13 cellular contexts compared by ENCODE assay signal in the genomic region with DNA sequence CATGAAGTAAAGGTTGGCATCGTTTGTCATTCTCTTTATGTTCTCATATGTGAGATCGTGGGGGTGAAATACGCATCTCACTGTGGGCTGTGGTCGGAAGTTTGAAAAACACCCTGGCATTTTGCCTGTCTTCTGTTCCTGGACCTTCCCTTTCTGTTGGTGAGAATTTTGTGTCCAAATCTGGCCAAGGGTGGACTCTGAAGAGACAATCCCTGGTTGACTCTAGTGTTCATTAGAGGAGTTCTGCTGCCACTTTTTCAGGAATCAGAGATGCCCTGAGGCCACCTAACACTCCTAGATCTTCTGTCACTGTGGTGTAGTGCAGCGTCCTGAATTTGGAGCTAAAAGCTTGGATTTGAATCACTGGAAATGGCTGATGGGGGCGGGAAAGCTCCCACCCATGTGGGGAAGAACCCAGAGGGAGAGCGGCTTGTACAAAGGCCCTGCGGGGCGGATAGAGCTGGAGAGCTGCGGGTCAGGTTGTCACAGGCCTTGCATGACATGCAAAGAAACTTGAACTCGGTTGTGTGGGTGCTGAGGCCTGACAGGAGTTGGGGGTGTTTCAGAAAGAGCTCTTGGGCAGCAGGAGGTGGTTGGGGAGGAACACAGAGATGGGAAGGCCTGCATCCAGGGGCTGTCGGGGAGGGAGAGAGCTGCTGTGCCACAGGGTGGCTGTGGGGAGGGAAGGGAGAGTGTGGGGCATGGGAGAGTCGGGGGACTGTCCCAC. TPM values are rescaled to one million over a fixed set of nuclear protein-coding genes. Genes with fewer than 3 reads are reported as not detected.
DNase-seq lines count a peak whose midpoint lies in the region; ATAC-seq, FAIRE-seq and TF ChIP-seq lines count a peak whose summit lies in the region.
"Had no signal": no experiment of that assay in that cellular context is flagged by ENCODE, and none has a peak within 500 bp of the region (broad histone marks: within the 10 kb centered on the region; RNA-seq: fewer than 3 reads in every experiment).

No MANE protein-coding gene starts in this region.

- peaks cover 6% of the 10 kb centered on the region for H3K27me3 Mint-ChIP-seq in GM23338 (ENCODE audit: insufficient read depth, low read depth, poor library complexity)
- H3K27me3 Mint-ChIP-seq in astrocyte (ENCODE audit: low read depth, unreplicated experiment): peaks cover 2% of the 10 kb centered on the region
- H3K27me3 Mint-ChIP-seq: activated naive CD8-positive, alpha-beta T cell had no signal

- FAIRE-seq in astrocyte (lab: Jason Lieb, UNC): peak; percentile 54
- no peak for FAIRE-seq in small intestine (lab: Jason Lieb, UNC)

- WGBS in smooth muscle cell (ENCODE audit: low lambda C conversion rate): 80% methylated on average over 12 of the region's 13 CpGs
- 85 to 92% (median 88%) methylated on average over 12 to 13 of the region's 13 CpGs for WGBS in small intestine, 3 donors

- no peaks in the 10 kb centered on the region for H3F3A ChIP-seq in GM23338 (replicated peaks; ENCODE audit: low read depth)
- no peaks in the 10 kb centered on the region for H3F3A ChIP-seq in smooth muscle cell (ENCODE audit: low read depth)

- TF ChIP-seq CTCF in GM23338 (conservative IDR thresholded peaks at IDR 0.05; ENCODE audit: low read depth in 2 of 2): no peak
- TF ChIP-seq CTCF in astrocyte (IDR thresholded peaks at IDR 0.05; ENCODE audit: insufficient read depth, low read depth, low read length): no peak
- TF ChIP-seq CTCF in foreskin keratinocyte (conservative IDR thresholded peaks at IDR 0.05): no peak
- TF ChIP-seq CTCF in smooth muscle cell (IDR thresholded peaks at IDR 0.05; ENCODE audit: borderline replicate concordance, insufficient read depth, poor library complexity, severe bottlenecking): no peak

- H3K9ac ChIP-seq in astrocyte (ENCODE audit: low read length) (peak overlapping the region; percentile 69), smooth muscle cell (ENCODE audit: low read depth) (peak overlapping the region; percentile 91)

- H4K20me1 ChIP-seq in GM23338 (replicated peaks; ENCODE audit: insufficient read depth): no peaks in the 10 kb centered on the region
- no peaks in the 10 kb centered on the region for H4K20me1 ChIP-seq in astrocyte (ENCODE audit: insufficient read depth, low read length)
- no peaks in the 10 kb centered on the region for H4K20me1 ChIP-seq in smooth muscle cell (ENCODE audit: low read depth)

- DNase-seq in GM23338 (ENCODE audit: low spot score): no peak
- DNase-seq in astrocyte (ENCODE audit: low read depth): peak; percentile 41
- DNase-seq in foreskin keratinocyte: no peak
- no peak for DNase-seq in smooth muscle cell (lab: John Stamatoyannopoulos, UW; ENCODE audit: unreplicated experiment)
- no peak for DNase-seq in activated CD4-positive, alpha-beta T cell treated with anti-CD3 and anti-CD28 coated beads for 48 hours
- no peak for DNase-seq in small intestine
- no peak for DNase-seq in activated effector memory CD4-positive, alpha-beta T cell treated with Interleukin-2 at 50 U/mL for 16 hours
- DNase-seq: activated CD4-positive, alpha-beta memory T cell treated with anti-CD3 and anti-CD28 coated beads, Interleukin-2, amount 10 ng/mL, durations not matched to agents 7 days and 5 days; COR-L47; effector CD8-positive, alpha-beta T cell; naive thymus-derived CD8-positive, alpha-beta T cell had no signal

- H3K27ac ChIP-seq in GM23338 (ENCODE audit: low read depth) (peak overlapping the region; percentile 23; the same call in 1 of the 2 replicates), astrocyte (ENCODE audit: low read depth, low read length) (peak overlapping the region; percentile 79), foreskin keratinocyte (peak overlapping the region; percentile 27), smooth muscle cell (ENCODE audit: low read depth) (peak overlapping the region; percentile 96), small intestine (ENCODE audit: low read depth in 1 of 2, low read length in 1 of 2) (peak overlapping the region in 1 of 2 donors; percentile 89)

- H3K27me3 ChIP-seq in GM23338 (ENCODE audit: insufficient read depth): no peaks in the 10 kb centered on the region
- peaks cover 4% of the 10 kb centered on the region for H3K27me3 ChIP-seq in astrocyte (ENCODE audit: insufficient read depth, low read length)
- H3K27me3 ChIP-seq in foreskin keratinocyte: no peaks in the 10 kb centered on the region
- H3K27me3 ChIP-seq in smooth muscle cell (ENCODE audit: low read depth): no peaks in the 10 kb centered on the region
- H3K27me3 ChIP-seq in small intestine (ENCODE audit: control insufficient read depth in 2 of 2, insufficient read depth in 2 of 2, low read length in 2 of 2): no peaks in the 10 kb centered on the region

- H3K4me3 Mint-ChIP-seq in GM23338 (no peak overlapping the region), astrocyte (ENCODE audit: unreplicated experiment) (no peak overlapping the region)
- H3K4me3 Mint-ChIP-seq: activated CD4-positive, alpha-beta memory T cell treated with anti-CD3 and anti-CD28 coated beads, Interleukin-2, amount 10 ng/mL, durations not matched to agents 7 days and 5 days; activated naive CD8-positive, alpha-beta T cell; naive thymus-derived CD8-positive, alpha-beta T cell had no signal

- no peaks in the 10 kb centered on the region for H3K9me2 ChIP-seq in GM23338 (ENCODE audit: insufficient read depth)

- H2AFZ ChIP-seq in GM23338: peak overlapping the region; percentile 80; the same call in 1 of the 2 replicates
- H2AFZ ChIP-seq in astrocyte (ENCODE audit: low read depth, low read length): peak overlapping the region; percentile 53
- H2AFZ ChIP-seq in smooth muscle cell (ENCODE audit: low read depth): no peak overlapping the region

- H3K4me3 ChIP-seq in GM23338 (no peak overlapping the region), astrocyte (ENCODE audit: insufficient read depth, low read depth, low read length) (peak overlapping the region; percentile 18), smooth muscle cell (no peak overlapping the region), small intestine (ENCODE audit: low read depth in 1 of 2, low read length in 2 of 2) (no peak overlapping the region)

- H3K9me3 Mint-ChIP-seq in GM23338 (no peaks in the 10 kb centered on the region), astrocyte (ENCODE audit: unreplicated experiment) (no peaks in the 10 kb centered on the region)
- H3K9me3 Mint-ChIP-seq: activated CD4-positive, alpha-beta memory T cell treated with anti-CD3 and anti-CD28 coated beads, Interleukin-2, amount 10 ng/mL, durations not matched to agents 7 days and 5 days; naive thymus-derived CD8-positive, alpha-beta T cell had no signal

- H3K4me1 ChIP-seq in GM23338 (ENCODE audit: insufficient read depth) (peaks cover 15% of the 10 kb centered on the region), astrocyte (ENCODE audit: insufficient read depth, low read length) (peaks cover 20% of the 10 kb centered on the region), foreskin keratinocyte (peaks cover 11% of the 10 kb centered on the region), smooth muscle cell (ENCODE audit: low read depth) (peaks cover 7% of the 10 kb centered on the region), small intestine (ENCODE audit: control insufficient read depth in 2 of 2, insufficient read depth in 1 of 2, low read depth in 1 of 2, low read length in 1 of 2) (peaks cover 22 to 32% of the 10 kb centered on the region in 2 donors)

- no peak for ATAC-seq in GM23338
- no peak for ATAC-seq in foreskin keratinocyte
- ATAC-seq in HG03280 (IDR thresholded peaks at IDR 0.05; ENCODE audit: unreplicated experiment): no peak
- ATAC-seq: naive thymus-derived CD8-positive, alpha-beta T cell had no signal

- no peaks in the 10 kb centered on the region for H3K36me3 Mint-ChIP-seq in GM23338 (ENCODE audit: low read depth)
- peaks cover 3% of the 10 kb centered on the region for H3K36me3 Mint-ChIP-seq in astrocyte (ENCODE audit: low read depth, unreplicated experiment)
- H3K36me3 Mint-ChIP-seq: activated naive CD8-positive, alpha-beta T cell; naive thymus-derived CD8-positive, alpha-beta T cell had no signal

- H3K79me2 ChIP-seq in GM23338 (replicated peaks; ENCODE audit: insufficient read depth): no peaks in the 10 kb centered on the region
- H3K79me2 ChIP-seq in astrocyte (ENCODE audit: insufficient read depth, low read length): no peaks in the 10 kb centered on the region
- H3K79me2 ChIP-seq in smooth muscle cell (ENCODE audit: low read depth): no peaks in the 10 kb centered on the region

- H3K4me1 Mint-ChIP-seq in GM23338: peaks cover 37% of the 10 kb centered on the region
- H3K4me1 Mint-ChIP-seq in astrocyte (ENCODE audit: low read depth, unreplicated experiment): peaks cover 24% of the 10 kb centered on the region

- H3K36me3 ChIP-seq in GM23338 (ENCODE audit: insufficient read depth): no peaks in the 10 kb centered on the region
- no peaks in the 10 kb centered on the region for H3K36me3 ChIP-seq in astrocyte (ENCODE audit: insufficient read depth, low read length)
- no peaks in the 10 kb centered on the region for H3K36me3 ChIP-seq in smooth muscle cell (ENCODE audit: low read depth)
- H3K36me3 ChIP-seq in small intestine (ENCODE audit: control insufficient read depth in 2 of 2, insufficient read depth in 2 of 2, low read length in 2 of 2): no peaks in the 10 kb centered on the region

- no peaks in the 10 kb centered on the region for H3K9me3 ChIP-seq in astrocyte (ENCODE audit: insufficient read depth, low read depth, low read length)
- H3K9me3 ChIP-seq in smooth muscle cell (replicated peaks; ENCODE audit: low read depth): no peaks in the 10 kb centered on the region
- H3K9me3 ChIP-seq in small intestine (ENCODE audit: control insufficient read depth, low read depth): no peaks in the 10 kb centered on the region

- H3K4me2 ChIP-seq in GM23338: no peak overlapping the region
- H3K4me2 ChIP-seq in astrocyte (ENCODE audit: low read length): peak overlapping the region; percentile 72
- peak overlapping the region; percentile 62 for H3K4me2 ChIP-seq in smooth muscle cell

- H3K27ac Mint-ChIP-seq in GM23338 (peak overlapping the region; percentile 8; the same call in 1 of the 2 replicates), astrocyte (ENCODE audit: unreplicated experiment) (peak overlapping the region; percentile 97)
- H3K27ac Mint-ChIP-seq: activated CD4-positive, alpha-beta memory T cell treated with anti-CD3 and anti-CD28 coated beads, Interleukin-2, amount 10 ng/mL, durations not matched to agents 7 days and 5 days; activated naive CD8-positive, alpha-beta T cell; naive thymus-derived CD8-positive, alpha-beta T cell had no signal

TF ChIP-seq in GM23338, 12 proteins besides CTCF, POLR2A, EP300 and RAD21 (continues in another document):
- no peak for TF ChIP-seq ZNF331 (CRISPR knock-in tag; IDR thresholded peaks at IDR 0.05; ENCODE audit: low read depth)
- TF ChIP-seq STAT1 (IDR thresholded peaks at IDR 0.05; ENCODE audit: unreplicated experiment): no peak
- TF ChIP-seq NANOG (IDR thresholded peaks at IDR 0.05; ENCODE audit: borderline replicate concordance): no peak

RNA-seq across cellular contexts. Expression of gene SPATA13, which starts 11.1 kb away (rescaled TPM):
- total RNA-seq in GM23338 (2014; rRNA removed; shearing (Covaris generic)): 41.0 and 45.7 TPM in 2 replicates
- polyA plus RNA-seq in GM23338 (2016; fragmentation: Nextera tagmentation; extraction: Ambion mirVana): 8.3 and 11.9 TPM in 2 replicates
- 6.2 and 6.7 TPM in 2 replicates for total RNA-seq in astrocyte
- total RNA-seq in foreskin keratinocyte: 1.4 and 2.2 TPM in 2 replicates
- 0.27 and 0.28 TPM in 2 replicates for polyA plus RNA-seq in foreskin keratinocyte
- total RNA-seq in smooth muscle cell: 14.6 and 16.6 TPM in 2 replicates
- polyA plus RNA-seq in smooth muscle cell: 3.8 and 7.1 TPM in 2 replicates
- polyA plus RNA-seq in small intestine: 10 to 100 TPM in 2 of 3 donors, 1 to 10 TPM in 1; 10.0 to 57.0 (median 13.6) TPM
